12 cellular contexts compared by ENCODE assay signal in the genomic region with DNA sequence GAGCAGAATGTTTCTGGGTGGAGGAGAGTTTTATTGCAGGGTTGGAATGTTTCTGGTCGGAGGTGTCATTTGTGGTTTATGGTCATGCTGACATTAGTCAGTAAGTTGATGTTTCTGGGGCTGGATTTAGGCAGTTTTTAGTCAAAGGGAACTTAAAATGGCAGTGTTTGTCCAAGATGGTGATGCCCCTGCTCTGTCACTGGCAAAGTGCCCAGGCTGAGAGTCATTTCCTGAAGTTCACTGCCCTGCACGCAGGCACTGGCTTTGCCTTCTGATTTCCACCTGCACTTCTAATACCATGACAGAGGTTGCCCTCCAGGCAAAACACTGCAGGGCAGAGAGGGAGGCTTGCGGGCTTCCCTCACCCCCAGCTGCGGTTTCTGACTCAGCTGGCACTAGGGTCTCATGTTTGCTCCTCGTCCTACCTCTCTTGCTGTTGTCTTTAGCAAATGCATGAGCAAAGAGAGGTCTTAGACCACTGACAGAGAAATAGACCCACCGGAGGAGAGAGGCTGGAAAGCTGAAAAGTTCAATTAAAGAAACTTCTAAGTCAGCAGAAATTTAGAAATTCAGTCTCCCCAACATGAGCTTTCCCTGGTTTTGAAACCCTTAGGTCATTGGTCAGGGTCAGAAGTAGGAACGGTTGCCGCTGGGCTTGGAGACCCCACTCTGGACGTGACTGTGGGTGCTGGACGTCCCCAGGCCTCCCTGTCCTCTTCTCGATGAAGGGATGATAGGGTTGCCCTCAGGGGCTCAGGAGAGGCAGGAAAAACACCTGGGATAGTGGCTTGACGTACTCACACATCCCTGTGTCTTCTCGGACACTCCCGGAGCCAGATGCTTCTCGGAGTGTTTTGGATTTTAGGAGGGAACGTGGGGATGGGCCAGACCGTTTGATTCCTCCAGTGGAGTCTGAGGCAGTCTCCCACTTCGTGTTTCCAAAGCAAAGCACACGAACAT. TPM values are rescaled to one million over a fixed set of nuclear protein-coding genes. Genes with fewer than 3 reads are reported as not detected.
DNase-seq lines count a peak whose midpoint lies in the region; ATAC-seq, FAIRE-seq and TF ChIP-seq lines count a peak whose summit lies in the region.
"Had no signal": no experiment of that assay in that cellular context is flagged by ENCODE, and none has a peak within 500 bp of the region (broad histone marks: within the 10 kb centered on the region; RNA-seq: fewer than 3 reads in every experiment).

No MANE protein-coding gene starts in this region.

- no peak overlapping the region for H3K27ac Mint-ChIP-seq in activated naive CD4-positive, alpha-beta T cell treated with anti-CD3 and anti-CD28 coated beads for 36 hours
- H3K27ac Mint-ChIP-seq in endothelial cell (ENCODE audit: unreplicated experiment) = peak overlapping the region; percentile 12
- H3K27ac Mint-ChIP-seq in stimulated activated effector memory CD8-positive, alpha-beta T cell treated with anti-CD3 and anti-CD28 coated beads, Interleukin-12 subunit alpha, Interleukin-12 subunit beta, amount 100 ng/mL, for 72 hours = no peak overlapping the region

- H3K9me3 ChIP-seq in kidney (ENCODE audit: control insufficient read depth in 1 of 2, low read length in 2 of 2) = no peaks in the 10 kb centered on the region
- H3K9me3 ChIP-seq: left ventricle myocardium inferior had no signal

- peaks cover 10% of the 10 kb centered on the region for H3K27me3 Mint-ChIP-seq in activated naive CD4-positive, alpha-beta T cell treated with anti-CD3 and anti-CD28 coated beads for 36 hours (ENCODE audit: low read depth)
- H3K27me3 Mint-ChIP-seq in endothelial cell (ENCODE audit: unreplicated experiment) = peaks cover 12% of the 10 kb centered on the region

- intact Hi-C loops in activated naive CD4-positive, alpha-beta T cell treated with anti-CD3 and anti-CD28 coated beads for 36 hours (cut with micrococcal nuclease) = no loop called here
- intact Hi-C loops in kidney (cut with DNase I) = no loop called here

- H3K4me3 ChIP-seq in kidney (ENCODE audit: low read length in 2 of 2) (no peak overlapping the region), H7 (ENCODE audit: insufficient read depth, low read depth, low read length) (no peak overlapping the region)
- H3K4me3 ChIP-seq: left ventricle myocardium inferior had no signal

- CTCF ChIA-PET in activated naive CD4-positive, alpha-beta T cell treated with anti-CD3 and anti-CD28 coated beads for 36 hours (lab: Charles Lee) = no interaction called here

- no peaks in the 10 kb centered on the region for H3K27me3 ChIP-seq in H7 (ENCODE audit: control insufficient read depth, insufficient read depth, low read length)

- DNase-seq in activated naive CD4-positive, alpha-beta T cell treated with anti-CD3 and anti-CD28 coated beads for 36 hours = peak; percentile 48
- no peak for DNase-seq in activated naive CD4-positive, alpha-beta T cell (lab: John Stamatoyannopoulos, UW)
- DNase-seq in NCI-H2029 (lab: John Stamatoyannopoulos, UW) (peak; percentile 12), endothelial cell (ENCODE audit: low spot score) (no peak), NCI-H446 (lab: John Stamatoyannopoulos, UW) (no peak), kidney (no peak), H7 (no peak)
- peak in 1 of 2 donors; percentile 62 for DNase-seq in stimulated activated effector memory CD8-positive, alpha-beta T cell treated with anti-CD3 and anti-CD28 coated beads, Interleukin-12 subunit alpha, Interleukin-12 subunit beta, amount 100 ng/mL, for 72 hours (ENCODE audit: low spot score in 2 of 2)
- DNase-seq: activated CD4-positive, CD25-positive, alpha-beta regulatory T cell treated with anti-CD3 and anti-CD28 coated beads, Interleukin-2, amount 50 U/mL, for 72 hours; left ventricle myocardium inferior; NCI-H2227 treated with DMSO at 0.1 percent for 48 hours had no signal

- H3K4me1 Mint-ChIP-seq in activated naive CD4-positive, alpha-beta T cell treated with anti-CD3 and anti-CD28 coated beads for 36 hours (ENCODE audit: low read depth) = no peaks in the 10 kb centered on the region
- H3K4me1 Mint-ChIP-seq in endothelial cell (ENCODE audit: unreplicated experiment) = peaks cover 16% of the 10 kb centered on the region
- H3K4me1 Mint-ChIP-seq in stimulated activated effector memory CD8-positive, alpha-beta T cell treated with anti-CD3 and anti-CD28 coated beads, Interleukin-12 subunit alpha, Interleukin-12 subunit beta, amount 100 ng/mL, for 72 hours = peaks cover 14% of the 10 kb centered on the region

- H3K4me3 Mint-ChIP-seq in activated naive CD4-positive, alpha-beta T cell treated with anti-CD3 and anti-CD28 coated beads for 36 hours = no peak overlapping the region
- peak overlapping the region; percentile 59 for H3K4me3 Mint-ChIP-seq in endothelial cell (ENCODE audit: unreplicated experiment)
- H3K4me3 Mint-ChIP-seq in stimulated activated effector memory CD8-positive, alpha-beta T cell treated with anti-CD3 and anti-CD28 coated beads, Interleukin-12 subunit alpha, Interleukin-12 subunit beta, amount 100 ng/mL, for 72 hours = no peak overlapping the region

- no peaks in the 10 kb centered on the region for H3K4me1 ChIP-seq in kidney (ENCODE audit: control insufficient read depth in 1 of 2, insufficient read depth in 1 of 2, low read depth in 1 of 2, low read length in 2 of 2)
- H3K4me1 ChIP-seq: left ventricle myocardium inferior had no signal

- TF ChIP-seq CTCF in endothelial cell (IDR thresholded peaks at IDR 0.05; ENCODE audit: unreplicated experiment) = no peak
- TF ChIP-seq CTCF in kidney (IDR thresholded peaks at IDR 0.05; ENCODE audit: borderline replicate concordance, extremely low read depth, insufficient read depth) = no peak

- no peaks in the 10 kb centered on the region for H3K36me3 Mint-ChIP-seq in activated naive CD4-positive, alpha-beta T cell treated with anti-CD3 and anti-CD28 coated beads for 36 hours (ENCODE audit: low read depth)
- peaks cover 42% of the 10 kb centered on the region for H3K36me3 Mint-ChIP-seq in endothelial cell (ENCODE audit: low read depth, unreplicated experiment)
- no peaks in the 10 kb centered on the region for H3K36me3 Mint-ChIP-seq in stimulated activated effector memory CD8-positive, alpha-beta T cell treated with anti-CD3 and anti-CD28 coated beads, Interleukin-12 subunit alpha, Interleukin-12 subunit beta, amount 100 ng/mL, for 72 hours

- peak; percentile 80 for ATAC-seq in stimulated activated effector memory CD8-positive, alpha-beta T cell treated with anti-CD3 and anti-CD28 coated beads, Interleukin-12 subunit alpha, Interleukin-12 subunit beta, amount 100 ng/mL, for 72 hours

- no peaks in the 10 kb centered on the region for H3K9me3 Mint-ChIP-seq in activated naive CD4-positive, alpha-beta T cell treated with anti-CD3 and anti-CD28 coated beads for 36 hours
- no peaks in the 10 kb centered on the region for H3K9me3 Mint-ChIP-seq in endothelial cell (ENCODE audit: unreplicated experiment)
- no peaks in the 10 kb centered on the region for H3K9me3 Mint-ChIP-seq in stimulated activated effector memory CD8-positive, alpha-beta T cell treated with anti-CD3 and anti-CD28 coated beads, Interleukin-12 subunit alpha, Interleukin-12 subunit beta, amount 100 ng/mL, for 72 hours

- no peak for FAIRE-seq in kidney (lab: Jason Lieb, UNC)
- FAIRE-seq: colon had no signal

- H3K9ac ChIP-seq in kidney (ENCODE audit: low read length in 2 of 2) = no peak overlapping the region

- H3K27ac ChIP-seq in kidney (ENCODE audit: low read depth in 2 of 2, low read length in 2 of 2) = no peak overlapping the region
- H3K27ac ChIP-seq: left ventricle myocardium inferior had no signal

- H3K36me3 ChIP-seq in kidney (ENCODE audit: control insufficient read depth in 1 of 2, insufficient read depth in 2 of 2, low read length in 2 of 2) = no peaks in the 10 kb centered on the region
- H3K36me3 ChIP-seq in H7 (replicated peaks; ENCODE audit: control insufficient read depth, insufficient read depth, low read length) = no peaks in the 10 kb centered on the region
- H3K36me3 ChIP-seq: left ventricle myocardium inferior had no signal

RNA-seq across cellular contexts. Expression of gene TMEM255B, which starts 26.3 kb away (rescaled TPM):
- 1 to 10 TPM; 1.1 TPM for total RNA-seq in activated naive CD4-positive, alpha-beta T cell treated with anti-CD3 and anti-CD28 coated beads for 36 hours
- total RNA-seq in endothelial cell (ENCODE audit: unreplicated experiment) (321 TPM), kidney (29.3 TPM)
- 11.9 TPM for polyA plus RNA-seq in kidney (ENCODE audit: insufficient read depth, low read depth, low replicate concordance)
- 0.70 and 2.7 TPM in 2 replicates for total RNA-seq in H7 (2014; rRNA removed; shearing (Covaris generic))

Comparison
In these comparisons a context has a peak if more than half of its experiments do, and no peak if none do; other contexts are left out.
1. DNase-seq: peak in activated naive CD4-positive, alpha-beta T cell treated with anti-CD3 and anti-CD28 coated beads for 36 hours (single experiment) and NCI-H2029 (single experiment); none in activated naive CD4-positive, alpha-beta T cell (0 of 4), endothelial cell (single experiment), NCI-H446 (0 of 2), kidney (single experiment) and H7 (single experiment).
2. RNA of gene TMEM255B, which starts 26.3 kb away (total RNA-seq): 321 TPM in endothelial cell (single experiment); 29.3 TPM in kidney (single experiment), 0.70 to 2.7 TPM in H7 and 1.1 TPM in activated naive CD4-positive, alpha-beta T cell treated with anti-CD3 and anti-CD28 coated beads for 36 hours; every median in the first group is over 10 times any median in the second.